17 cellular contexts compared by ENCODE assay signal in genomic region chr5:117947836-117948235, GRCh38.
DNase-seq lines count a peak whose midpoint lies in the region; ATAC-seq and TF ChIP-seq lines count a peak whose summit lies in the region.
"Had no signal": no experiment of that assay in that cellular context is flagged by ENCODE, and none has a peak within 500 bp of the region (broad histone marks: within the 10 kb centered on the region; RNA-seq: fewer than 3 reads in every experiment).

No MANE protein-coding gene starts in this region.

- H3K9me3 Mint-ChIP-seq in stimulated activated effector memory CD8-positive, alpha-beta T cell treated with anti-CD3 and anti-CD28 coated beads, Interleukin-12 subunit alpha, Interleukin-12 subunit beta, amount 100 ng/mL, for 72 hours = peaks cover 19% of the 10 kb centered on the region

- intact Hi-C loops in sciatic nerve (cut with DNase I) = no loop called here

- no peak overlapping the region for H3K27ac Mint-ChIP-seq in stimulated activated effector memory CD8-positive, alpha-beta T cell treated with anti-CD3 and anti-CD28 coated beads, Interleukin-12 subunit alpha, Interleukin-12 subunit beta, amount 100 ng/mL, for 72 hours
- H3K27ac Mint-ChIP-seq: CD4-positive, CD25-positive, alpha-beta regulatory T cell; CD8-positive, alpha-beta T cell; HFFc6 had no signal

- H2AFZ ChIP-seq in OCI-LY3 (ENCODE audit: low read depth, low read length) = no peak overlapping the region

- ATAC-seq in GM18868 (IDR thresholded peaks at IDR 0.05; ENCODE audit: unreplicated experiment) (peak; percentile 75), HG03432 (IDR thresholded peaks at IDR 0.05; ENCODE audit: unreplicated experiment) (peak; percentile 46), sciatic nerve (no peak)
- ATAC-seq in stimulated activated effector memory CD8-positive, alpha-beta T cell treated with anti-CD3 and anti-CD28 coated beads, Interleukin-12 subunit alpha, Interleukin-12 subunit beta, amount 100 ng/mL, for 72 hours = no peak
- ATAC-seq: CD8-positive, alpha-beta T cell had no signal

- no peaks in the 10 kb centered on the region for H3K79me2 ChIP-seq in OCI-LY3 (ENCODE audit: low read length)

- TF ChIP-seq CTCF in OCI-LY3 (IDR thresholded peaks at IDR 0.05; ENCODE audit: low read depth, low read length) = no peak

- H3K36me3 ChIP-seq in OCI-LY3 (replicated peaks; ENCODE audit: low read depth, low read length) = peaks cover 4% of the 10 kb centered on the region
- H3K36me3 ChIP-seq: HAP-1 had no signal

- H3K4me3 ChIP-seq in OCI-LY3 (ENCODE audit: low read length) = no peak overlapping the region
- H3K4me3 ChIP-seq: HAP-1 had no signal

- H3K4me1 Mint-ChIP-seq in stimulated activated effector memory CD8-positive, alpha-beta T cell treated with anti-CD3 and anti-CD28 coated beads, Interleukin-12 subunit alpha, Interleukin-12 subunit beta, amount 100 ng/mL, for 72 hours = no peaks in the 10 kb centered on the region
- H3K4me1 Mint-ChIP-seq: CD4-positive, CD25-positive, alpha-beta regulatory T cell had no signal

- no peak overlapping the region for H3K9ac ChIP-seq in OCI-LY3 (ENCODE audit: low read length)

- H3K4me2 ChIP-seq in OCI-LY3 (ENCODE audit: low read length) = 0 out of 2 replicates have a peak overlapping the region, but pooled peaks have one; percentile 53

- H3K27ac ChIP-seq in OCI-LY3 (ENCODE audit: low read length) = peak overlapping the region; percentile 61
- H3K27ac ChIP-seq: C4-2B had no signal

- no peaks in the 10 kb centered on the region for H3K27me3 ChIP-seq in OCI-LY3 (ENCODE audit: low read depth, low read length)

- no peak overlapping the region for H3K4me3 Mint-ChIP-seq in stimulated activated effector memory CD8-positive, alpha-beta T cell treated with anti-CD3 and anti-CD28 coated beads, Interleukin-12 subunit alpha, Interleukin-12 subunit beta, amount 100 ng/mL, for 72 hours
- H3K4me3 Mint-ChIP-seq: CD4-positive, CD25-positive, alpha-beta regulatory T cell; CD8-positive, alpha-beta T cell; HFFc6 had no signal

- peaks cover 35% of the 10 kb centered on the region for H3K4me1 ChIP-seq in OCI-LY3 (ENCODE audit: low read length)
- H3K4me1 ChIP-seq: Caco-2, HAP-1 had no signal

- no peak for DNase-seq in stimulated activated effector memory CD8-positive, alpha-beta T cell treated with anti-CD3 and anti-CD28 coated beads, Interleukin-12 subunit alpha, Interleukin-12 subunit beta, amount 100 ng/mL, for 72 hours (ENCODE audit: low spot score in 2 of 2)
- no peak for DNase-seq in sciatic nerve (ENCODE audit: low spot score)
- DNase-seq in activated CD4-positive, alpha-beta T cell treated with anti-CD3 and anti-CD28 coated beads, Interleukin-2, amount 50 U/mL, for 1 hour = no peak
- DNase-seq: Caco-2; CD4-positive, CD25-positive, alpha-beta regulatory T cell; CD8-positive, alpha-beta T cell; DMS153; DMS79; EL; GDM1; GOT3; HFFc6 had no signal

- H4K20me1 ChIP-seq in OCI-LY3 (ENCODE audit: insufficient read depth, low read length) = no peaks in the 10 kb centered on the region

- H3K36me3 Mint-ChIP-seq in stimulated activated effector memory CD8-positive, alpha-beta T cell treated with anti-CD3 and anti-CD28 coated beads, Interleukin-12 subunit alpha, Interleukin-12 subunit beta, amount 100 ng/mL, for 72 hours = no peaks in the 10 kb centered on the region
- H3K36me3 Mint-ChIP-seq: CD4-positive, CD25-positive, alpha-beta regulatory T cell; CD8-positive, alpha-beta T cell had no signal

- no peaks in the 10 kb centered on the region for H3K9me3 ChIP-seq in OCI-LY3 (ENCODE audit: insufficient read depth, low read length)
- H3K9me3 ChIP-seq: Caco-2, HAP-1 had no signal

Comparison
In these comparisons a context has a peak if more than half of its experiments do, and no peak if none do; other contexts are left out.
1. ATAC-seq: peak in GM18868 (single experiment) and HG03432 (single experiment); none in stimulated activated effector memory CD8-positive, alpha-beta T cell treated with anti-CD3 and anti-CD28 coated beads, Interleukin-12 subunit alpha, Interleukin-12 subunit beta, amount 100 ng/mL, for 72 hours (single experiment) and sciatic nerve (single experiment).